ENCODE assay signal across 8 cellular contexts in genomic region chr17:44095647-44096496, GRCh38. TPM values are rescaled to one million over a fixed set of nuclear protein-coding genes. Genes with fewer than 3 reads are reported as not detected.
DNase-seq lines count a peak whose midpoint lies in the region; ATAC-seq, FAIRE-seq and TF ChIP-seq lines count a peak whose summit lies in the region.

No MANE protein-coding gene starts in this region.

- peak overlapping the region; percentile 74 for H3K9ac ChIP-seq in adipocyte (ENCODE audit: low read length)

- no peaks in the 10 kb centered on the region for H3K27me3 ChIP-seq in adipocyte (replicated peaks; ENCODE audit: control insufficient read depth, insufficient read depth, low read length)
- no peaks in the 10 kb centered on the region for H3K27me3 ChIP-seq in cardiac muscle cell
- H3K27me3 ChIP-seq in osteoblast (ENCODE audit: insufficient read depth, low read length): no peaks in the 10 kb centered on the region

- TF ChIP-seq CTCF in cardiac muscle cell (IDR thresholded peaks at IDR 0.05; ENCODE audit: low read depth, low read length): peak; percentile 22
- no peak for TF ChIP-seq CTCF in osteoblast (IDR thresholded peaks at IDR 0.05; ENCODE audit: extremely low read depth, low read depth, low read length)

- TF ChIP-seq POLR2A in H54 (IDR thresholded peaks at IDR 0.05; ENCODE audit: low read depth, low read length): peak; percentile 50; the same call in 1 of the 2 replicates

- DNase-seq in AG08395 (ENCODE audit: low spot score): peak; percentile 83
- peak; percentile 88 for DNase-seq in H54 (ENCODE audit: insufficient read length, low spot score)
- peak; percentile 54 to 73 for DNase-seq in NCI-H446 (lab: John Stamatoyannopoulos, UW)
- peak; percentile 79 for DNase-seq in adipocyte (ENCODE audit: low read depth)
- peak; percentile 89 to 97 for DNase-seq in cardiac muscle cell (ENCODE audit: low read depth in 1 of 2, low spot score in 1 of 2)
- DNase-seq in osteoblast (ENCODE audit: insufficient read length, low spot score, missing footprints): peak; percentile 96

- no peaks in the 10 kb centered on the region for H4K20me1 ChIP-seq in osteoblast (ENCODE audit: insufficient read depth, low read length)

- H3K27ac ChIP-seq in cardiac muscle cell (peak overlapping the region; percentile 97), osteoblast (ENCODE audit: low read depth, low read length) (peak overlapping the region; percentile 84)

- ATAC-seq in GM21717 (IDR thresholded peaks at IDR 0.05; ENCODE audit: unreplicated experiment): no peak
- no peak for ATAC-seq in GM21526 (IDR thresholded peaks at IDR 0.05; ENCODE audit: low FRiP score, unreplicated experiment)

- peak overlapping the region; percentile 69 for H3K4me2 ChIP-seq in osteoblast (ENCODE audit: insufficient read depth, low read length)

- peaks cover 27% of the 10 kb centered on the region for H3K4me1 ChIP-seq in adipocyte (ENCODE audit: control insufficient read depth, insufficient read depth, low read length)
- peaks cover 28% of the 10 kb centered on the region for H3K4me1 ChIP-seq in cardiac muscle cell (ENCODE audit: low read depth)
- peaks cover 24% of the 10 kb centered on the region for H3K4me1 ChIP-seq in osteoblast (ENCODE audit: insufficient read depth, low read length)

- H3K9me3 ChIP-seq in adipocyte (ENCODE audit: control insufficient read depth, low read length) (no peaks in the 10 kb centered on the region), cardiac muscle cell (ENCODE audit: low read depth) (no peaks in the 10 kb centered on the region), osteoblast (ENCODE audit: low read depth, low read length) (no peaks in the 10 kb centered on the region)

- H3K4me3 ChIP-seq in adipocyte (ENCODE audit: low read length) (peak overlapping the region; percentile 69), cardiac muscle cell (peak overlapping the region; percentile 2), osteoblast (ENCODE audit: insufficient read depth, low read length) (peak overlapping the region; percentile 47)

- FAIRE-seq in H54 (lab: Jason Lieb, UNC): peak; percentile 11

- H3K36me3 ChIP-seq in adipocyte (ENCODE audit: control insufficient read depth, insufficient read depth, low read length, severe bottlenecking) (peaks cover 25% of the 10 kb centered on the region), cardiac muscle cell (peaks cover 17% of the 10 kb centered on the region), osteoblast (ENCODE audit: insufficient read depth, low read length) (peaks cover 9% of the 10 kb centered on the region)

- H3K79me2 ChIP-seq in osteoblast (ENCODE audit: insufficient read depth, low read length): peaks cover 25% of the 10 kb centered on the region

- H2AFZ ChIP-seq in osteoblast (ENCODE audit: low read length): peak overlapping the region; percentile 43

RNA-seq across cellular contexts. Expression of gene G6PC3, which starts 25.3 kb away (rescaled TPM):
- 93.1 and 95.3 TPM in 2 replicates for total RNA-seq in cardiac muscle cell
- polyA plus RNA-seq in cardiac muscle cell: 162 and 234 TPM in 2 replicates
- 19.7 and 23.5 TPM in 2 replicates for total RNA-seq in osteoblast

RNA-seq across cellular contexts. Expression of gene HDAC5, which starts 27.6 kb away (rescaled TPM):
- total RNA-seq in cardiac muscle cell (164 and 300 TPM in 2 replicates), osteoblast (69.2 and 85.4 TPM in 2 replicates)
- polyA plus RNA-seq in cardiac muscle cell: 94.1 and 209 TPM in 2 replicates

RNA-seq across cellular contexts. Expression of gene LSM12, which starts 29.4 kb away (rescaled TPM):
- 31.0 and 45.3 TPM in 2 replicates for total RNA-seq in cardiac muscle cell
- polyA plus RNA-seq in cardiac muscle cell: 46.5 and 60.7 TPM in 2 replicates
- 59.0 and 65.4 TPM in 2 replicates for total RNA-seq in osteoblast

RNA-seq across cellular contexts. Expression of gene HROB, which starts 45.9 kb away (rescaled TPM):
- total RNA-seq in cardiac muscle cell (3.6 and 9.6 TPM in 2 replicates), osteoblast (1.8 TPM in 2 replicates)
- 7.8 and 15.6 TPM in 2 replicates for polyA plus RNA-seq in cardiac muscle cell

Comparison
In these comparisons a context has a peak if more than half of its experiments do, and no peak if none do; other contexts are left out.
1. H3K4me3 ChIP-seq: peak in every context shown above with its lines; median percentile 69 in adipocyte; 47 in osteoblast; 2 in cardiac muscle cell.